Comparison of ENCODE assay signal across 25 cellular contexts in the genomic region with DNA sequence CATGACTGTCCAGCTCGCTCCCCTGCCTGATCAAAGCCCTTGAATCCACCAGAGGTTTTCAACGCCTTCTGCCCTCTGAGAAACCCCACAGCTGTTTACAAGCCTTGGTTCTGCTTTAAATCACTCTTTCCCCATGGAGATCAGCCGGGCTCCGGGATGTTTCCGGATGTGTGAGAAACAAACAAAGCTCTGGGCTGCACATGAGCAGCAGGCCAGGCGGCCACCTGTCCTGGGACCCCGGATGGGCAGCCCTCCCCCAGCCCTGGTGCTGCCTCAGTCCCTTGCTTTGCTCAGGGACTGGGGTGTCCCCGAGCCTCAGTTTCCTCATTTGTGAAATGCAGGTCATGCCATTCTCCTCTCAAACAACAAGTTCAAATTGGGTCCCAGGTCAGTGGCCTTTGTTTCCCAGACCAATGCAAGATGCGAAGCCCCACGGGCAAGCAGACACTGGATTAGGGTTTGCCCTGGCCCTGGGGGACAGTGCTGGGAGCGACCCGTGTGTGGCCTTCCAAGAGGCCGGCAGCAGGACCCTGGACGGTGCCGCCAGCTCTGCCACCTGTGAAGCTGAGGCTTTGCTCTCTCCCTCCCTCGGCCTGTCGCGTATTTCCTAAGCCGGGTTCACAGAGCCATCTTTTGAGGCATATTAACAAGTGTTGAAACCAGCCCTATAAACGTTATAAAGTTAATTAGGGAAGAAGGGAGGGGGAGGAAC.
"Had no signal": no experiment of that assay in that cellular context is flagged by ENCODE, and none has a peak within 500 bp of the region (broad histone marks: within the 10 kb centered on the region; RNA-seq: fewer than 3 reads in every experiment).

No MANE protein-coding gene starts in this region.

- DNase-seq: activated CD4-positive, alpha-beta T cell treated with anti-CD3 and anti-CD28 coated beads, Interleukin-2, amount 10 ng/mL, durations not matched to agents 24 days and 14 days; activated CD4-positive, alpha-beta T cell treated with anti-CD3 and anti-CD28 coated beads, Interleukin-2, amount 50 U/mL, for 4 hours; activated CD8-positive, alpha-beta T cell treated with anti-CD3 and anti-CD28 coated beads for 36 hours; activated effector memory CD4-positive, alpha-beta T cell treated with anti-CD3 and anti-CD28 coated beads, Interleukin-2, amount 50 U/mL, for 16 hours; activated naive CD4-positive, alpha-beta T cell; activated naive CD4-positive, alpha-beta T cell treated with anti-CD3 and anti-CD28 coated beads, Interleukin-2, amount 50 U/mL, for 16 hours; activated naive CD8-positive, alpha-beta T cell treated with anti-CD3 and anti-CD28 coated beads for 36 hours; activated T-cell treated with anti-CD3 and anti-CD28 coated beads, Interleukin-2, amount 50 U/mL, for 1 hour; activated T-cell treated with anti-CD3 and anti-CD28 coated beads, Interleukin-2, amount 50 U/mL, for 72 hours; amniotic stem cell; aorta; brain microvascular endothelial cell; Karpas-422; NCI-H1105; NCI-H1417 treated with DMSO at 0.1 percent for 48 hours; NCI-H1930; NCI-H2081 treated with DMSO at 0.1 percent for 48 hours; NCI-H226; NCI-H524 treated with DMSO at 0.1 percent for 48 hours; SIG-M5 had no signal

- H3K9me3 Mint-ChIP-seq: activated CD4-positive, alpha-beta T cell treated with anti-CD3 and anti-CD28 coated beads, Interleukin-2, amount 10 ng/mL, durations not matched to agents 24 days and 14 days; activated CD8-positive, alpha-beta T cell treated with anti-CD3 and anti-CD28 coated beads for 36 hours; activated naive CD8-positive, alpha-beta T cell treated with anti-CD3 and anti-CD28 coated beads for 36 hours; activated T-cell treated with anti-CD3 and anti-CD28 coated beads, Interleukin-2, amount 50 U/mL, for 72 hours; activated T-helper 17 cell treated with anti-CD3 and anti-CD28 coated beads, Interleukin-2, amount 50 U/mL, for 72 hours; central memory CD8-positive, alpha-beta T cell; T-helper 1 cell treated with Interleukin-12 subunit alpha and Interleukin-12 subunit beta and Interleukin-4 antibody, amounts not matched to agents 30 μg/mL and 1 μg/mL, for 36 hours; T-helper 2 cell treated with Interferon-gamma antibody and Interleukin-4, amounts not matched to agents 5 μg/mL and 100 μg/mL, for 36 hours had no signal

- H3K27me3 Mint-ChIP-seq: activated CD4-positive, alpha-beta T cell treated with anti-CD3 and anti-CD28 coated beads, Interleukin-2, amount 10 ng/mL, durations not matched to agents 24 days and 14 days; activated CD8-positive, alpha-beta T cell treated with anti-CD3 and anti-CD28 coated beads for 36 hours; activated naive CD8-positive, alpha-beta T cell treated with anti-CD3 and anti-CD28 coated beads for 36 hours had no signal

- H3K36me3 Mint-ChIP-seq: activated naive CD8-positive, alpha-beta T cell treated with anti-CD3 and anti-CD28 coated beads for 36 hours had no signal

- ATAC-seq: activated CD8-positive, alpha-beta T cell treated with anti-CD3 and anti-CD28 coated beads for 36 hours; activated T-cell treated with anti-CD3 and anti-CD28 coated beads, Interleukin-2, amount 50 U/mL, for 72 hours; activated T-helper 17 cell treated with anti-CD3 and anti-CD28 coated beads, Interleukin-2, amount 50 U/mL, for 72 hours; Panc1 had no signal

- H3K4me1 Mint-ChIP-seq: activated T-helper 17 cell treated with anti-CD3 and anti-CD28 coated beads, Interleukin-2, amount 50 U/mL, for 72 hours had no signal

- H3K27ac ChIP-seq: brain microvascular endothelial cell had no signal

- H3K4me3 Mint-ChIP-seq: activated CD4-positive, alpha-beta T cell treated with anti-CD3 and anti-CD28 coated beads, Interleukin-2, amount 10 ng/mL, durations not matched to agents 24 days and 14 days; activated CD8-positive, alpha-beta T cell treated with anti-CD3 and anti-CD28 coated beads for 36 hours; activated naive CD8-positive, alpha-beta T cell treated with anti-CD3 and anti-CD28 coated beads for 36 hours; activated T-cell treated with anti-CD3 and anti-CD28 coated beads, Interleukin-2, amount 50 U/mL, for 72 hours; activated T-helper 17 cell treated with anti-CD3 and anti-CD28 coated beads, Interleukin-2, amount 50 U/mL, for 72 hours; central memory CD8-positive, alpha-beta T cell; T-helper 1 cell treated with Interleukin-12 subunit alpha and Interleukin-12 subunit beta and Interleukin-4 antibody, amounts not matched to agents 30 μg/mL and 1 μg/mL, for 36 hours; T-helper 2 cell treated with Interferon-gamma antibody and Interleukin-4, amounts not matched to agents 5 μg/mL and 100 μg/mL, for 36 hours had no signal

- H3K27ac Mint-ChIP-seq: activated CD4-positive, alpha-beta T cell treated with anti-CD3 and anti-CD28 coated beads, Interleukin-2, amount 10 ng/mL, durations not matched to agents 24 days and 14 days; activated CD8-positive, alpha-beta T cell treated with anti-CD3 and anti-CD28 coated beads for 36 hours; activated naive CD8-positive, alpha-beta T cell treated with anti-CD3 and anti-CD28 coated beads for 36 hours; activated T-cell treated with anti-CD3 and anti-CD28 coated beads, Interleukin-2, amount 50 U/mL, for 72 hours; activated T-helper 17 cell treated with anti-CD3 and anti-CD28 coated beads, Interleukin-2, amount 50 U/mL, for 72 hours; T-helper 1 cell treated with Interleukin-12 subunit alpha and Interleukin-12 subunit beta and Interleukin-4 antibody, amounts not matched to agents 30 μg/mL and 1 μg/mL, for 36 hours; T-helper 2 cell treated with Interferon-gamma antibody and Interleukin-4, amounts not matched to agents 5 μg/mL and 100 μg/mL, for 36 hours had no signal

- H3K36me3 ChIP-seq: brain microvascular endothelial cell had no signal
